Comparison of ENCODE assay signal across 21 cellular contexts in the genomic region with DNA sequence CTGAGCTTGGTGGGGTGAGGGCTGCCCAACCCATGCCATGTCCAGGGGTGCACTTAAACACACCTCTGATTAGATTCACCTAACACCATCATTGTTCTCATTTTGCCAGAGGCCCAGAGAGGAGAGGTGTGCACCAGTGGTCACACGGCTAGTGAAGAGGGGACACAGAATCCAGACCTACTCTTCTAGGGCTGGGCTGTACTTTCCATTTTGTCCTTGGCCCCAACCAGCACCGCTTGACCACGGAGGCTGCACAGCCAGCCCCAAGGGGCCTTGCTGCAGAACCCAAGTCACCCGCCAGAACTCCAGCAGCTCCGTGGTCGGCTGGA. TPM values are rescaled to one million over a fixed set of nuclear protein-coding genes. Genes with fewer than 3 reads are reported as not detected.
A peak's percentile ranks its signal among the peaks of the same experiment; 100 is the strongest.
DNase-seq lines count a peak whose midpoint lies in the region; ATAC-seq and TF ChIP-seq lines count a peak whose summit lies in the region.
"Had no signal": no experiment of that assay in that cellular context is flagged by ENCODE, and none has a peak within 500 bp of the region (broad histone marks: within the 10 kb centered on the region; RNA-seq: fewer than 3 reads in every experiment).

No MANE protein-coding gene starts in this region.

- TF ChIP-seq EP300 in esophagus muscularis mucosa (IDR thresholded peaks at IDR 0.05) = no peak

- H3K4me3 ChIP-seq in GM12875 (ENCODE audit: low read depth, low read length) = peak overlapping the region; percentile 60
- no peak overlapping the region for H3K4me3 ChIP-seq in esophagus muscularis mucosa
- H3K4me3 ChIP-seq in thymus (ENCODE audit: low read length) = no peak overlapping the region
- H3K4me3 ChIP-seq in tibial artery = no peak overlapping the region
- H3K4me3 ChIP-seq in left lung = peak overlapping the region in 1 of 2 donors; percentile 45
- H3K4me3 ChIP-seq: cardiac muscle cell had no signal

- intact Hi-C loops in esophagus muscularis mucosa (cut with DNase I) (no loop called here), tibial artery (cut with DNase I; ENCODE audit: low total_unique reads) (no loop called here), left lung (cut with DNase I) (no loop called here)

- ATAC-seq in HG03196 (IDR thresholded peaks at IDR 0.05; ENCODE audit: unreplicated experiment) = peak; percentile 45
- ATAC-seq in left lung = no peak
- ATAC-seq: PC-3 had no signal

- peak; percentile 85 for DNase-seq in esophagus muscularis mucosa (ENCODE audit: extremely low spot score)
- DNase-seq in tibial artery = no peak
- no peak for DNase-seq in left lung
- no peak for DNase-seq in hepatic stellate cell (ENCODE audit: low spot score)
- DNase-seq: activated CD4-positive, CD25-positive, alpha-beta regulatory T cell treated with anti-CD3 and anti-CD28 coated beads, Interleukin-2, amount 50 U/mL, for 72 hours; glutamatergic neuron; naive thymus-derived CD4-positive, alpha-beta T cell; NCI-H1092; NCI-H2081 treated with DMSO at 0.1 percent for 48 hours; NCI-H526; pancreas; PC-3; T-helper 9 cell had no signal

- H3K27me3 ChIP-seq in esophagus muscularis mucosa (no peaks in the 10 kb centered on the region), thymus (ENCODE audit: control insufficient read depth, insufficient read depth) (no peaks in the 10 kb centered on the region), tibial artery (no peaks in the 10 kb centered on the region), left lung (no peaks in the 10 kb centered on the region)
- H3K27me3 ChIP-seq: adrenal gland, cardiac muscle cell, pancreas had no signal

- TF ChIP-seq POLR2A in esophagus muscularis mucosa (IDR thresholded peaks at IDR 0.05; ENCODE audit: low read depth) = no peak

- WGBS in esophagus muscularis mucosa = 78% methylated on average over 5 of the region's 6 CpGs
- WGBS in thymus = 31% methylated on average over 6 of the region's 6 CpGs

- H3K4me1 ChIP-seq in esophagus muscularis mucosa (no peaks in the 10 kb centered on the region), thymus (ENCODE audit: control insufficient read depth, insufficient read depth, low read length) (no peaks in the 10 kb centered on the region), tibial artery (peaks cover 0 to 10% (median 0%) of the 10 kb centered on the region in 4 donors), left lung (peaks cover 0 to 7% of the 10 kb centered on the region in 2 donors)
- H3K4me1 ChIP-seq: adrenal gland, pancreas had no signal

- no peak for TF ChIP-seq CTCF in GM12875 (IDR thresholded peaks at IDR 0.05; ENCODE audit: borderline replicate concordance, insufficient read depth, low read depth, low read length)
- no peak for TF ChIP-seq CTCF in esophagus muscularis mucosa (IDR thresholded peaks at IDR 0.05)
- no peak for TF ChIP-seq CTCF in tibial artery (IDR thresholded peaks at IDR 0.05)
- no peak for TF ChIP-seq CTCF in left lung (IDR thresholded peaks at IDR 0.05)

- H3K36me3 ChIP-seq in esophagus muscularis mucosa = no peaks in the 10 kb centered on the region
- no peaks in the 10 kb centered on the region for H3K36me3 ChIP-seq in thymus (ENCODE audit: control insufficient read depth, insufficient read depth)
- no peaks in the 10 kb centered on the region for H3K36me3 ChIP-seq in tibial artery
- no peaks in the 10 kb centered on the region for H3K36me3 ChIP-seq in left lung
- H3K36me3 ChIP-seq: adrenal gland, cardiac muscle cell, pancreas had no signal

- no peak overlapping the region for H3K27ac ChIP-seq in esophagus muscularis mucosa (replicated peaks in 1 of 4)
- H3K27ac ChIP-seq in thymus (ENCODE audit: low read depth) = peak overlapping the region; percentile 58
- no peak overlapping the region for H3K27ac ChIP-seq in tibial artery
- H3K27ac ChIP-seq in left lung = peak overlapping the region in 1 of 2 donors; percentile 87
- H3K27ac ChIP-seq: cardiac muscle cell, KMS-11 had no signal

- H3K9me3 ChIP-seq in esophagus muscularis mucosa (peaks cover 0 to 8% (median 3%) of the 10 kb centered on the region in 4 donors), thymus (ENCODE audit: control insufficient read depth) (no peaks in the 10 kb centered on the region), tibial artery (no peaks in the 10 kb centered on the region), left lung (no peaks in the 10 kb centered on the region)
- H3K9me3 ChIP-seq: adrenal gland, pancreas had no signal

RNA-seq across cellular contexts. Expression of a gene that starts 0.2 kb away (rescaled TPM):
- 1 to 10 TPM; 2.3 to 7.3 (median 5.2) TPM for total RNA-seq in esophagus muscularis mucosa
- 13.0 TPM for polyA plus RNA-seq in thymus
- 10 to 100 TPM in 1 of 2 donors, 1 to 10 TPM in 1; 9.3 to 23.6 TPM for total RNA-seq in left lung
- total RNA-seq: cardiac muscle cell, H4, PC-3, SK-MEL-5 had no signal
- polyA plus RNA-seq: cardiac muscle cell had no signal
